ENCODE assay signal across 27 cellular contexts in the genomic region with DNA sequence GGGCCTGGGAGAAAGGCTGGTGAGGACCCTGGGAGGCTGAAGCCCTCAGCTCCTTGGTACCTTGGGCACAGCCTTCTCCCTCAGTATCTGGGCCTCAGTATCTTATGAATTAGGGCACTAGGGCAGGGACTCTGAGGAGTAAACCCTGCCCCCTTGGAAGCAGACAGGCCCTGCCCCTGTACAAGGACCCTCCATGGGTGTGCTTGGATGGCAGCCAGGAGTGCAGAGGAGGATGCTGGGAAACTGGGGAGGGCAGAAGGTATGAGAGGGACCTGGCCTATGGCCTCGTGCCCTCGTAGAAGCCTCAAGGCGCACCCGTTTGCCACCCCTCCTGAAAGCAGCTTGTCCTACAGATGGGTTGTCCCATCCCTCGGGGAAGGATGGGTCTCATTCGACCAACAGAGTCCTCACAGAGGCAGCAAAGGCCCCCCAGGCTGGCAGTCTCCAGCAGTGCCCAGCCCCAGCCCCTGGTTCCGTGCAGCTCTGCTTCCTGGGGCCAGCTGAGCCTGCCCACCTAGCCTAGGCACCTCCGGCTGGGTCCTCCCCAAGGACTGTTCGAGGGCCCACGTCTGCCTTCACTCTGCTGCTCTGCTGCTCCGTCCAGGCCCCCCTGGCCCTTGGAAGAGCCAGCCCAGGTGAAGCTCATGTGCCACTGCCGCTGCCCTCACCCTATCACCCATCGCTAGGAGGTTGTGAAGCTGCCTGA. TPM values are rescaled to one million over a fixed set of nuclear protein-coding genes. Genes with fewer than 3 reads are reported as not detected.
DNase-seq lines count a peak whose midpoint lies in the region; ATAC-seq and TF ChIP-seq lines count a peak whose summit lies in the region.
"Had no signal": no experiment of that assay in that cellular context is flagged by ENCODE, and none has a peak within 500 bp of the region (broad histone marks: within the 10 kb centered on the region; RNA-seq: fewer than 3 reads in every experiment).

No MANE protein-coding gene starts in this region.

- peak overlapping the region; percentile 41 for H3K4me3 ChIP-seq in iPS-18a (ENCODE audit: low read length)
- H3K4me3 ChIP-seq: breast epithelium, coronary artery, sigmoid colon had no signal

- peaks cover 12% of the 10 kb centered on the region for H3K27me3 Mint-ChIP-seq in MCF 10A (ENCODE audit: insufficient read depth, unreplicated experiment)
- H3K27me3 Mint-ChIP-seq in activated CD4-positive, alpha-beta T cell treated with anti-CD3 and anti-CD28 coated beads, Interleukin-2, amount 10 ng/mL, durations not matched to agents 24 days and 14 days: no peaks in the 10 kb centered on the region

- no TSS peak for BruUV-seq in MCF 10A (replicated peaks; lab: Mats Ljungman, UMichigan)

- no peak overlapping the region for H3K9ac ChIP-seq in iPS-18a (ENCODE audit: low read length)

- CTCF ChIA-PET in MCF 10A (lab: Yijun Ruan, JAX): interaction anchor here (0.5 kb wide), 1 partner anchor 9 kb away, joined by 3 read pairs; no protein-coding TSS in a partner anchor

- H3K4me3 Mint-ChIP-seq in MCF 10A (ENCODE audit: unreplicated experiment): no peak overlapping the region
- no peak overlapping the region for H3K4me3 Mint-ChIP-seq in activated CD4-positive, alpha-beta T cell treated with anti-CD3 and anti-CD28 coated beads, Interleukin-2, amount 10 ng/mL, durations not matched to agents 24 days and 14 days
- H3K4me3 Mint-ChIP-seq: activated T-cell treated with anti-CD3 and anti-CD28 coated beads, Interleukin-2, amount 50 U/mL, for 4 hours; B cell; natural killer cell treated with Interleukin-12 subunit alpha and Interleukin-12 subunit beta and Interleukin-15 and Interleukin-18, amount 100 ng/mL, for 72 hours had no signal

- H3K27me3 ChIP-seq in iPS-18a (ENCODE audit: control insufficient read depth, insufficient read depth, low read length): no peaks in the 10 kb centered on the region
- H3K27me3 ChIP-seq: breast epithelium, sigmoid colon had no signal

- POLR2A ChIA-PET in MCF 10A (lab: Yijun Ruan, JAX): interaction anchor here (0.8 kb wide), 1 partner anchor 86 kb away, joined by 3 read pairs; no protein-coding TSS in a partner anchor

- DNase-seq in NCI-H1694 treated with DMSO at 0.1 percent for 48 hours (lab: John Stamatoyannopoulos, UW): peak; percentile 10
- no peak for DNase-seq in NCI-H1694 (lab: John Stamatoyannopoulos, UW)
- DNase-seq in NCI-H345 (lab: John Stamatoyannopoulos, UW): peak; percentile 42
- peak; percentile 28 for DNase-seq in retina
- no peak for DNase-seq in MCF 10A (ENCODE audit: unreplicated experiment)
- DNase-seq in activated CD4-positive, alpha-beta T cell treated with anti-CD3 and anti-CD28 coated beads, Interleukin-2, amount 10 ng/mL, durations not matched to agents 24 days and 14 days: no peak
- DNase-seq: activated CD4-positive, alpha-beta T cell treated with anti-CD3 and anti-CD28 coated beads for 1 hour; activated CD8-positive, alpha-beta memory T cell treated with anti-CD3 and anti-CD28 coated beads for 24 hours; activated naive CD4-positive, alpha-beta T cell; activated T-cell treated with anti-CD3 and anti-CD28 coated beads, Interleukin-2, amount 50 U/mL, for 4 hours; EL; GOT3; Karpas-422; NCI-H1048; sigmoid colon; stimulated activated CD4-positive, alpha-beta T cell treated with anti-CD3 and anti-CD28 coated beads, Interleukin-15, amount 100 ng/mL, for 24 hours; stimulated activated CD8-positive, alpha-beta memory T cell treated with anti-CD3 and anti-CD28 coated beads, Interleukin-4, amount 100 ng/mL, for 48 hours had no signal

- peaks cover 20% of the 10 kb centered on the region for H3K4me1 ChIP-seq in iPS-18a (ENCODE audit: control insufficient read depth, low read depth, low read length)
- H3K4me1 ChIP-seq: sigmoid colon had no signal

- H3K27ac ChIP-seq in iPS-18a (ENCODE audit: low read length): no peak overlapping the region
- H3K27ac ChIP-seq: breast epithelium, coronary artery, sigmoid colon had no signal

- peaks cover 13% of the 10 kb centered on the region for H3K4me1 Mint-ChIP-seq in MCF 10A (ENCODE audit: insufficient read depth, unreplicated experiment)
- peaks cover 11% of the 10 kb centered on the region for H3K4me1 Mint-ChIP-seq in activated CD4-positive, alpha-beta T cell treated with anti-CD3 and anti-CD28 coated beads, Interleukin-2, amount 10 ng/mL, durations not matched to agents 24 days and 14 days
- H3K4me1 Mint-ChIP-seq: B cell had no signal

- intact Hi-C loops in MCF 10A (cut with micrococcal nuclease): no loop called here
- intact Hi-C loops in activated CD4-positive, alpha-beta T cell treated with anti-CD3 and anti-CD28 coated beads, Interleukin-2, amount 10 ng/mL, durations not matched to agents 24 days and 14 days (cut with micrococcal nuclease): no loop called here

- H3K27ac Mint-ChIP-seq in MCF 10A (ENCODE audit: low read depth, unreplicated experiment): no peak overlapping the region
- H3K27ac Mint-ChIP-seq in activated CD4-positive, alpha-beta T cell treated with anti-CD3 and anti-CD28 coated beads, Interleukin-2, amount 10 ng/mL, durations not matched to agents 24 days and 14 days: no peak overlapping the region
- H3K27ac Mint-ChIP-seq: B cell; natural killer cell treated with Interleukin-12 subunit alpha and Interleukin-12 subunit beta and Interleukin-15 and Interleukin-18, amount 100 ng/mL, for 72 hours had no signal

- no peaks in the 10 kb centered on the region for H3K9me3 ChIP-seq in iPS-18a (ENCODE audit: control insufficient read depth, low read depth, low read length)
- H3K9me3 ChIP-seq: breast epithelium, sigmoid colon had no signal

- H3K9me3 Mint-ChIP-seq in MCF 10A (ENCODE audit: unreplicated experiment): no peaks in the 10 kb centered on the region
- H3K9me3 Mint-ChIP-seq in activated CD4-positive, alpha-beta T cell treated with anti-CD3 and anti-CD28 coated beads, Interleukin-2, amount 10 ng/mL, durations not matched to agents 24 days and 14 days: no peaks in the 10 kb centered on the region
- H3K9me3 Mint-ChIP-seq: activated T-cell treated with anti-CD3 and anti-CD28 coated beads, Interleukin-2, amount 50 U/mL, for 4 hours; natural killer cell treated with Interleukin-12 subunit alpha and Interleukin-12 subunit beta and Interleukin-15 and Interleukin-18, amount 100 ng/mL, for 72 hours had no signal

- ATAC-seq in HG02981 (IDR thresholded peaks at IDR 0.05; ENCODE audit: unreplicated experiment): no peak

- TF ChIP-seq CTCF in MCF 10A (IDR thresholded peaks at IDR 0.05; ENCODE audit: unreplicated experiment): no peak

- no peaks in the 10 kb centered on the region for H3K36me3 ChIP-seq in iPS-18a (ENCODE audit: control insufficient read depth, low read depth, low read length)
- H3K36me3 ChIP-seq: breast epithelium, sigmoid colon had no signal

- no peaks in the 10 kb centered on the region for H3K36me3 Mint-ChIP-seq in MCF 10A (ENCODE audit: insufficient read depth, unreplicated experiment)
- no peaks in the 10 kb centered on the region for H3K36me3 Mint-ChIP-seq in activated CD4-positive, alpha-beta T cell treated with anti-CD3 and anti-CD28 coated beads, Interleukin-2, amount 10 ng/mL, durations not matched to agents 24 days and 14 days (ENCODE audit: low read depth)
- H3K36me3 Mint-ChIP-seq: natural killer cell treated with Interleukin-12 subunit alpha and Interleukin-12 subunit beta and Interleukin-15 and Interleukin-18, amount 100 ng/mL, for 72 hours had no signal

RNA-seq across cellular contexts. Expression of gene SEMA3F, which starts 15.3 kb away (rescaled TPM):
- 34.6 and 51.5 TPM in 2 replicates for total RNA-seq in MCF 10A (2022)
- total RNA-seq in activated CD4-positive, alpha-beta T cell treated with anti-CD3 and anti-CD28 coated beads, Interleukin-2, amount 10 ng/mL, durations not matched to agents 24 days and 14 days: 0.14 and 0.31 TPM in 2 replicates

RNA-seq across cellular contexts. Expression of gene RBM5, which starts 51.2 kb away (rescaled TPM):
- total RNA-seq in MCF 10A (2022): 138 TPM in 2 replicates
- total RNA-seq in activated CD4-positive, alpha-beta T cell treated with anti-CD3 and anti-CD28 coated beads, Interleukin-2, amount 10 ng/mL, durations not matched to agents 24 days and 14 days: 154 and 161 TPM in 2 replicates

RNA-seq across cellular contexts. Expression of gene GNAT1, which starts 51.5 kb away (rescaled TPM):
- total RNA-seq in MCF 10A (2022): 0.49 TPM in 1 of 2 replicates, not detected in the other
- total RNA-seq in activated CD4-positive, alpha-beta T cell treated with anti-CD3 and anti-CD28 coated beads, Interleukin-2, amount 10 ng/mL, durations not matched to agents 24 days and 14 days: not detected in 2 replicates
- total RNA-seq: activated T-cell treated with anti-CD3 and anti-CD28 coated beads, Interleukin-2, amount 50 U/mL, for 4 hours; B cell; breast epithelium; fibroblast of lung; HT1080; natural killer cell treated with Interleukin-12 subunit alpha and Interleukin-12 subunit beta and Interleukin-15 and Interleukin-18, amount 100 ng/mL, for 72 hours; posterior vena cava; sigmoid colon; urinary bladder had no signal

Comparison
In these comparisons a context has a peak if more than half of its experiments do, and no peak if none do; other contexts are left out.
1. DNase-seq: peak in NCI-H1694 treated with DMSO at 0.1 percent for 48 hours (single experiment), NCI-H345 (single experiment) and retina (single experiment); none in NCI-H1694 (single experiment), MCF 10A (single experiment) and activated CD4-positive, alpha-beta T cell treated with anti-CD3 and anti-CD28 coated beads, Interleukin-2, amount 10 ng/mL, durations not matched to agents 24 days and 14 days (single experiment).
2. RNA of gene SEMA3F, which starts 15.3 kb away (total RNA-seq): 34.6 to 51.5 TPM in MCF 10A; 0.14 to 0.31 TPM in activated CD4-positive, alpha-beta T cell treated with anti-CD3 and anti-CD28 coated beads, Interleukin-2, amount 10 ng/mL, durations not matched to agents 24 days and 14 days; every median in the first group is over 10 times any median in the second.